In the genomic region with DNA sequence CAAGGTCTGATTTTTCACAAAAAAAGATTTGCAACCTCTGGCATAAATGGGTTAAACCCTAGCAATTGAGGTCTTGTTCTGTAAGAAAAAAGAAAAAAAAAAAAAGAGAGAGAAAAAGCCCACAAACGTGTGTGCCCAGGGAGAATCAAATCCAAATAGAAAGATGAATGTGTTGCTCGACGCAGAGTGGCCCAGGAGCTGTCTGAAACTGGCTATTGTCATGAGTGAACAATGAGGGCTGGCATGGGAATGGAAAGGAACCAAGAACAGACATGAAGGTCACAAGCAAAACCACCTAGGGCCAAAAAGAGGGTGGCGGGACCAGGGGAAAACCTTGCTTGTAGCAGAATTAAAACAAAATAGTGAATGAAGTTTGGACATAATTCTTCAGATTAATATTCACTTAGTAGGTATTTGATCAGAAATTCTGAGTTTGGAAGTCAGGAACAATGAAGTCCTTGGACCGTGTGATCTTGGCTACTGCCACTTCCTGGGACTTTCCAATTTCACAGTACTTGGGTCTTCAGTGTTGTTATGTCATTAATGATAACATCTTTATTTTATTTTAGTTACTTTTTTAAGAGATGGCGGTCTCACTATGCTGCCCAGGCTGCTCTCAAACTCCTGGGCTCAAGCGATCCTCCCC, we compare ENCODE assay signal across 1 cellular context.
TF ChIP-seq lines count a peak whose summit lies in the region.

No MANE protein-coding gene starts in this region.

TF ChIP-seq in GM12878, 131 proteins besides CTCF, POLR2A, EP300 and RAD21:
- TF ChIP-seq MXI1 (IDR thresholded peaks at IDR 0.05; ENCODE audit: low read depth, low read length) (peak; percentile 45; the same call in 1 of the 2 replicates), RELB (IDR thresholded peaks at IDR 0.05; ENCODE audit: low read depth) (peak; percentile 42), RUNX3 (IDR thresholded peaks at IDR 0.05; ENCODE audit: low read length) (peak; percentile 16; the same call in 1 of the 2 replicates), POLR2AphosphoS2 (IDR thresholded peaks at IDR 0.05; ENCODE audit: low read depth, low read length) (peak; percentile 46; the same call in 1 of the 2 replicates), CBX3 (IDR thresholded peaks at IDR 0.05; ENCODE audit: borderline replicate concordance, low read depth) (no peak), MLLT1 (IDR thresholded peaks at IDR 0.05) (peak; percentile 70), ZNF687 (IDR thresholded peaks at IDR 0.05) (no peak), SUPT20H (IDR thresholded peaks at IDR 0.05; ENCODE audit: borderline replicate concordance, control insufficient read depth, low read depth, low read length) (no peak), WRNIP1 (IDR thresholded peaks at IDR 0.05; ENCODE audit: borderline replicate concordance, low read depth, low read length) (0 out of 2 replicates have a peak, but pooled peaks have one; percentile 92), POLR2AphosphoS5 (IDR thresholded peaks at IDR 0.05; ENCODE audit: low read length) (peak; percentile 77)
